2 cellular contexts compared by ENCODE assay signal in the genomic region with DNA sequence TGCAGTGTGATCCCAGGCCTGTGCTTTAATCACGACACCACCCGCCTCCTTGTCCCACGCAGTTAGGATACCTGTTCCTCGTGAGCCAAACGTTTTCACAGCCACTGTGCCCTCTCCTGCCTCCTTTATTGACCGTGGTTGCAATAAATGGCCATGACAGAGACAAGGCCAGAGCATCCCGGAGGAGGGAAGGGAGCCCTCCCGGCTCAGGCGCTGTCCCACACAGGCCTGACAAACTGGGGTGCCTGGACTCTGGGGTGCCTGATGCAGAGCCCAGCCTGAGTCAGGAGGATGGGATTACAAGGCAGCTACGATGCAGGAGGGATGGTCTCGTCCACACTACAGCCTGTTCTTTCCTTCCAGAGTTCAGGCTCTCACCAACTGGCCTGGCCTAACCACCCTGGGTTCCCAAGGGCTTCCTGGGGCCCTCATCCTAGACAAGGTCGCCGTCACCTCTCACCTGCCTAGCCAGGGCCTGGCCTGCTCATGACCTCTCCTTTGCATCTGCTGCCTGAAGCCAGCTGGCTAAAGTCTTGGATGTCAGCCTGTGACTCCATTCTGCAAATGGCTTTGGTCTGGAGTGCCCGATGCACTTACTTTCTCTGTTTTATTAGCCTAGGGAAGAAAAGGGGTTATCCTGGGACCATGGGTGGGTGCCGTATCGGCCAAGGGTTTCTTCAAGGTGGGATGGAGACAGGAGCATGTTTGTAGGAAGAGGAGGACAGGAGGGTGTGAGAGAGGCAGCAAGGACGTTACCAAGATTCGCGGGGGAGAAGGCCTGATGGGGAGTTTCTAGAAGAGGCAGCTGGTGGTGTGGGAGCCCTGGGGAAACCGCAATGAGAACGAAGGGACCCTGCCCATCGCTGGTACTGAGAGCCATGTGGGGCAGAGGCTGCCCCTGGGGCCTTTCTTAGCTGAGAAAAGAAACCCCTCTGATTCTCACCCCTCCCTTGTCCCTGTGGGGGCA.
TF ChIP-seq lines count a peak whose summit lies in the region.

No MANE protein-coding gene starts in this region.

TF ChIP-seq in H1, 55 proteins besides CTCF, POLR2A, EP300 and RAD21:
- TF ChIP-seq CBX5 (IDR thresholded peaks at IDR 0.05; ENCODE audit: low read depth, low read length) (no peak), TEAD4 (IDR thresholded peaks at IDR 0.05; ENCODE audit: low read depth, low read length) (no peak), HDAC6 (IDR thresholded peaks at IDR 0.05; ENCODE audit: low read depth, low read length) (no peak), KDM1A (IDR thresholded peaks at IDR 0.05; ENCODE audit: borderline replicate concordance, low read length) (no peak), SIX5 (IDR thresholded peaks at IDR 0.05; ENCODE audit: low read depth, low read length) (no peak), SIRT6 (IDR thresholded peaks at IDR 0.05; ENCODE audit: low read length) (no peak), CBX8 (IDR thresholded peaks at IDR 0.05; ENCODE audit: borderline replicate concordance, low read depth, low read length) (no peak), EGR1 (IDR thresholded peaks at IDR 0.05; ENCODE audit: borderline replicate concordance, low read depth, low read length) (no peak)

TF ChIP-seq in GM23338, 12 proteins besides CTCF, POLR2A, EP300 and RAD21:
- TF ChIP-seq EZH2 (IDR thresholded peaks at IDR 0.05; ENCODE audit: low read depth, unreplicated experiment), result no peak
- no peak for TF ChIP-seq ZNF114 (CRISPR knock-in tag; IDR thresholded peaks at IDR 0.05)
- TF ChIP-seq NANOG (IDR thresholded peaks at IDR 0.05; ENCODE audit: borderline replicate concordance), result no peak
- TF ChIP-seq POLR2AphosphoS5 (IDR thresholded peaks at IDR 0.05; ENCODE audit: low read depth), result no peak
- TF ChIP-seq ZNF331 (CRISPR knock-in tag; IDR thresholded peaks at IDR 0.05; ENCODE audit: low read depth), result no peak
- TF ChIP-seq, protein P1, sequence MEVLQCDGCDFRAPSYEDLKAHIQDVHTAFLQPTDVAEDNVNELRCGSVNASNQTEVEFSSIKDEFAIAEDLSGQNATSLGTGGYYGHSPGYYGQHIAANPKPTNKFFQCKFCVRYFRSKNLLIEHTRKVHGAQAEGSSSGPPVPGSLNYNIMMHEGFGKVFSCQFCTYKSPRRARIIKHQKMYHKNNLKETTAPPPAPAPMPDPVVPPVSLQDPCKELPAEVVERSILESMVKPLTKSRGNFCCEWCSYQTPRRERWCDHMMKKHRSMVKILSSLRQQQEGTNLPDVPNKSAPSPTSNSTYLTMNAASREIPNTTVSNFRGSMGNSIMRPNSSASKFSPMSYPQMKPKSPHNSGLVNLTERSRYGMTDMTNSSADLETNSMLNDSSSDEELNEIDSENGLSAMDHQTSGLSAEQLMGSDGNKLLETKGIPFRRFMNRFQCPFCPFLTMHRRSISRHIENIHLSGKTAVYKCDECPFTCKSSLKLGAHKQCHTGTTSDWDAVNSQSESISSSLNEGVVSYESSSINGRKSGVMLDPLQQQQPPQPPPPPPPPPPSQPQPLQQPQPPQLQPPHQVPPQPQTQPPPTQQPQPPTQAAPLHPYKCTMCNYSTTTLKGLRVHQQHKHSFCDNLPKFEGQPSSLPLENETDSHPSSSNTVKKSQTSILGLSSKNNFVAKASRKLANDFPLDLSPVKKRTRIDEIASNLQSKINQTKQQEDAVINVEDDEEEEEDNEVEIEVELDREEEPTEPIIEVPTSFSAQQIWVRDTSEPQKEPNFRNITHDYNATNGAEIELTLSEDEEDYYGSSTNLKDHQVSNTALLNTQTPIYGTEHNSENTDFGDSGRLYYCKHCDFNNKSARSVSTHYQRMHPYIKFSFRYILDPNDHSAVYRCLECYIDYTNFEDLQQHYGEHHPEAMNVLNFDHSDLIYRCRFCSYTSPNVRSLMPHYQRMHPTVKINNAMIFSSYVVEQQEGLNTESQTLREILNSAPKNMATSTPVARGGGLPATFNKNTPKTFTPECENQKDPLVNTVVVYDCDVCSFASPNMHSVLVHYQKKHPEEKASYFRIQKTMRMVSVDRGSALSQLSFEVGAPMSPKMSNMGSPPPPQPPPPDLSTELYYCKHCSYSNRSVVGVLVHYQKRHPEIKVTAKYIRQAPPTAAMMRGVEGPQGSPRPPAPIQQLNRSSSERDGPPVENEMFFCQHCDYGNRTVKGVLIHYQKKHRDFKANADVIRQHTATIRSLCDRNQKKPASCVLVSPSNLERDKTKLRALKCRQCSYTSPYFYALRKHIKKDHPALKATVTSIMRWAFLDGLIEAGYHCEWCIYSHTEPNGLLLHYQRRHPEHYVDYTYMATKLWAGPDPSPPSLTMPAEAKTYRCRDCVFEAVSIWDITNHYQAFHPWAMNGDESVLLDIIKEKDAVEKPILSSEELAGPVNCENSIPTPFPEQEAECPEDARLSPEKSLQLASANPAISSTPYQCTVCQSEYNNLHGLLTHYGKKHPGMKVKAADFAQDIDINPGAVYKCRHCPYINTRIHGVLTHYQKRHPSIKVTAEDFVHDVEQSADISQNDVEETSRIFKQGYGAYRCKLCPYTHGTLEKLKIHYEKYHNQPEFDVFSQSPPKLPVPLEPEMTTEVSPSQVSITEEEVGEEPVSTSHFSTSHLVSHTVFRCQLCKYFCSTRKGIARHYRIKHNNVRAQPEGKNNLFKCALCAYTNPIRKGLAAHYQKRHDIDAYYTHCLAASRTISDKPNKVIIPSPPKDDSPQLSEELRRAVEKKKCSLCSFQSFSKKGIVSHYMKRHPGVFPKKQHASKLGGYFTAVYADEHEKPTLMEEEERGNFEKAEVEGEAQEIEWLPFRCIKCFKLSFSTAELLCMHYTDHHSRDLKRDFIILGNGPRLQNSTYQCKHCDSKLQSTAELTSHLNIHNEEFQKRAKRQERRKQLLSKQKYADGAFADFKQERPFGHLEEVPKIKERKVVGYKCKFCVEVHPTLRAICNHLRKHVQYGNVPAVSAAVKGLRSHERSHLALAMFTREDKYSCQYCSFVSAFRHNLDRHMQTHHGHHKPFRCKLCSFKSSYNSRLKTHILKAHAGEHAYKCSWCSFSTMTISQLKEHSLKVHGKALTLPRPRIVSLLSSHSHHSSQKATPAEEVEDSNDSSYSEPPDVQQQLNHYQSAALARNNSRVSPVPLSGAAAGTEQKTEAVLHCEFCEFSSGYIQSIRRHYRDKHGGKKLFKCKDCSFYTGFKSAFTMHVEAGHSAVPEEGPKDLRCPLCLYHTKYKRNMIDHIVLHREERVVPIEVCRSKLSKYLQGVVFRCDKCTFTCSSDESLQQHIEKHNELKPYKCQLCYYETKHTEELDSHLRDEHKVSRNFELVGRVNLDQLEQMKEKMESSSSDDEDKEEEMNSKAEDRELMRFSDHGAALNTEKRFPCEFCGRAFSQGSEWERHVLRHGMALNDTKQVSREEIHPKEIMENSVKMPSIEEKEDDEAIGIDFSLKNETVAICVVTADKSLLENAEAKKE (CRISPR knock-in tag; IDR thresholded peaks at IDR 0.05), result no peak
- no peak for TF ChIP-seq EZH2phosphoT487 (IDR thresholded peaks at IDR 0.05; ENCODE audit: unreplicated experiment)
- TF ChIP-seq, protein P2, sequence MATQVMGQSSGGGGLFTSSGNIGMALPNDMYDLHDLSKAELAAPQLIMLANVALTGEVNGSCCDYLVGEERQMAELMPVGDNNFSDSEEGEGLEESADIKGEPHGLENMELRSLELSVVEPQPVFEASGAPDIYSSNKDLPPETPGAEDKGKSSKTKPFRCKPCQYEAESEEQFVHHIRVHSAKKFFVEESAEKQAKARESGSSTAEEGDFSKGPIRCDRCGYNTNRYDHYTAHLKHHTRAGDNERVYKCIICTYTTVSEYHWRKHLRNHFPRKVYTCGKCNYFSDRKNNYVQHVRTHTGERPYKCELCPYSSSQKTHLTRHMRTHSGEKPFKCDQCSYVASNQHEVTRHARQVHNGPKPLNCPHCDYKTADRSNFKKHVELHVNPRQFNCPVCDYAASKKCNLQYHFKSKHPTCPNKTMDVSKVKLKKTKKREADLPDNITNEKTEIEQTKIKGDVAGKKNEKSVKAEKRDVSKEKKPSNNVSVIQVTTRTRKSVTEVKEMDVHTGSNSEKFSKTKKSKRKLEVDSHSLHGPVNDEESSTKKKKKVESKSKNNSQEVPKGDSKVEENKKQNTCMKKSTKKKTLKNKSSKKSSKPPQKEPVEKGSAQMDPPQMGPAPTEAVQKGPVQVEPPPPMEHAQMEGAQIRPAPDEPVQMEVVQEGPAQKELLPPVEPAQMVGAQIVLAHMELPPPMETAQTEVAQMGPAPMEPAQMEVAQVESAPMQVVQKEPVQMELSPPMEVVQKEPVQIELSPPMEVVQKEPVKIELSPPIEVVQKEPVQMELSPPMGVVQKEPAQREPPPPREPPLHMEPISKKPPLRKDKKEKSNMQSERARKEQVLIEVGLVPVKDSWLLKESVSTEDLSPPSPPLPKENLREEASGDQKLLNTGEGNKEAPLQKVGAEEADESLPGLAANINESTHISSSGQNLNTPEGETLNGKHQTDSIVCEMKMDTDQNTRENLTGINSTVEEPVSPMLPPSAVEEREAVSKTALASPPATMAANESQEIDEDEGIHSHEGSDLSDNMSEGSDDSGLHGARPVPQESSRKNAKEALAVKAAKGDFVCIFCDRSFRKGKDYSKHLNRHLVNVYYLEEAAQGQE (IDR thresholded peaks at IDR 0.05; ENCODE audit: unreplicated experiment), result no peak
- TF ChIP-seq, protein P3, sequence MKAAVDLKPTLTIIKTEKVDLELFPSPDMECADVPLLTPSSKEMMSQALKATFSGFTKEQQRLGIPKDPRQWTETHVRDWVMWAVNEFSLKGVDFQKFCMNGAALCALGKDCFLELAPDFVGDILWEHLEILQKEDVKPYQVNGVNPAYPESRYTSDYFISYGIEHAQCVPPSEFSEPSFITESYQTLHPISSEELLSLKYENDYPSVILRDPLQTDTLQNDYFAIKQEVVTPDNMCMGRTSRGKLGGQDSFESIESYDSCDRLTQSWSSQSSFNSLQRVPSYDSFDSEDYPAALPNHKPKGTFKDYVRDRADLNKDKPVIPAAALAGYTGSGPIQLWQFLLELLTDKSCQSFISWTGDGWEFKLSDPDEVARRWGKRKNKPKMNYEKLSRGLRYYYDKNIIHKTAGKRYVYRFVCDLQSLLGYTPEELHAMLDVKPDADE (IDR thresholded peaks at IDR 0.05), result no peak
